In the genomic region with DNA sequence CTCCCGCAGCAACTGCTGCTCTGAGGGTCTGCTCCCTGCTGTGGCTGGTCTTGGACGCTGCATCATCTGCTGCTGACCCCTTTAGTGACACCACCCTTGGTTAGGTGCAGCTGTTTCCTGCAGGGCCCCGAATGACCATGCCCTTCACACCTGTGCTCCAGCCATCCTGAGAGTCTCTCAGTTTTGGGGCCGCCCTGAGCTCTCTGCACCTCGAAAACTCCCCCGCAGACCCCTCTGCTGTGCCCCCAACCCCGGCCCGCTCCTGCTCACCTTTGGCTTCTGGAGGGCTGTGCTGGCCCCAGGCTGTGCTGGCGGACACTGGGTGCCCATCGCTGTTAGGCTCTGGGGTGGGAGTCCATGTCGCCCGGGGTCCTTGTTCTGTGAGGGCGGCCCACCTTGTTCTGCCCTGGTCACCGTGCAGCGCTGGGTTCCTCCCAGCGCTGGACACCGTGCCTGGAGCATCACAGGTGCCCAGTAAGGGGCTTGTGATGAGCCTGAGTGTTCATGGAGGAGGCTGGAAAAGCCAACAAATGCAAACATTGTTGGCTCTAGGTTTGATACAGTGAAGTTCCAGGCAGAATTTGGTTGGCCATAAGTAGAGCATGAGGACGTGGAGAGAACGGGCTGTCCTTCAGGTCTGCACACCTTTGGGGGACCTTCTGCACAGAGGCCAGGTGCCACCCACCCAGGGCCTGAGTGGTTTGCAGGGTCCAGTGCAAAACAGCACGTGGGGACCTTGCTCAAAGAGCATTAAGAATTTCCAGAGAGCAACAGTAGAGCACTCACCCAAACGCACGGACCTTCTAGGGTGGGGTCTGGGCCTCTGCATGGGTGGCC, we compare ENCODE assay signal across 18 cellular contexts. TPM values are rescaled to one million over a fixed set of nuclear protein-coding genes. Genes with fewer than 3 reads are reported as not detected.
DNase-seq lines count a peak whose midpoint lies in the region; ATAC-seq, FAIRE-seq and TF ChIP-seq lines count a peak whose summit lies in the region.
"Had no signal": no experiment of that assay in that cellular context is flagged by ENCODE, and none has a peak within 500 bp of the region (broad histone marks: within the 10 kb centered on the region; RNA-seq: fewer than 3 reads in every experiment).

No MANE protein-coding gene starts in this region.

- intact Hi-C loops in CD14-positive monocyte (cut with micrococcal nuclease) (loop anchor here in 1 of 2 donors (5.0 kb wide), 1 partner anchor 147 kb away; no protein-coding TSS in a partner anchor), GM12878 (cut with micrococcal nuclease; ENCODE audit: unreplicated experiment) (no loop called here)

- H4K8ac ChIP-seq in neuronal stem cell (ENCODE audit: low read depth, low read length), result no peak overlapping the region

- POLR2A ChIA-PET in GM12878 (lab: Charles Lee), result no interaction called here

- no peak overlapping the region for H4K91ac ChIP-seq in neuronal stem cell (ENCODE audit: low read depth, low read length, poor library complexity)

- DNase-seq in BE2C (peak; percentile 3), CD14-positive monocyte (ENCODE audit: low spot score) (peak; percentile 25), GM12878 (ENCODE audit: low read depth, low spot score) (no peak), neuronal stem cell (ENCODE audit: low spot score) (no peak), NCI-H2171 (lab: John Stamatoyannopoulos, UW) (no peak), NCI-H1105 (lab: John Stamatoyannopoulos, UW) (no peak), cerebellar nuclear complex (lab: John Stamatoyannopoulos, UW) (no peak)
- DNase-seq: activated naive CD4-positive, alpha-beta T cell treated with anti-CD3 and anti-CD28 coated beads, Interleukin-2, amount 10 ng/mL, durations not matched to agents 7 days and 5 days; DMS79 treated with DMSO at 0.1 percent for 48 hours; NCI-H187 treated with DMSO at 0.1 percent for 48 hours; NCI-H748 treated with DMSO at 0.1 percent for 48 hours; small intestine; stomach had no signal

- FAIRE-seq in GM12878 (lab: Jason Lieb, UNC), result no peak
- FAIRE-seq: small intestine, TTC549 had no signal

- no peak for TF ChIP-seq EP300 in GM12878 (IDR thresholded peaks at IDR 0.05; ENCODE audit: borderline replicate concordance in 1 of 2, control insufficient read depth in 1 of 2, low read depth in 2 of 2, low read length in 2 of 2)

- peaks cover 0 to 2% (median 0%) of the 10 kb centered on the region in 3 donors for H3K27me3 Mint-ChIP-seq in CD14-positive monocyte (ENCODE audit: low read depth in 3 of 3)

- no peaks in the 10 kb centered on the region for H3K9me3 Mint-ChIP-seq in CD14-positive monocyte
- H3K9me3 Mint-ChIP-seq: activated naive CD4-positive, alpha-beta T cell treated with anti-CD3 and anti-CD28 coated beads, Interleukin-2, amount 10 ng/mL, durations not matched to agents 7 days and 5 days; neural progenitor cell had no signal

- H3K18ac ChIP-seq in neuronal stem cell (ENCODE audit: low read length), result peak overlapping the region; percentile 16

- 45% methylated on average over 22 of the region's 22 CpGs for WGBS in GM12878 (ENCODE audit: insufficient coverage, insufficient replicate concordance, low lambda C conversion rate, missing lambda C conversion rate)
- no CpG with 5 or more reads among the region's 22 CpGs for WGBS in neuronal stem cell (ENCODE audit: extremely low coverage in 2 of 2, insufficient read length in 2 of 2, insufficient replicate concordance in 1 of 2), 2 donors

- RAD21 ChIA-PET in GM12878 (lab: Charles Lee; ENCODE audit: unreplicated experiment), result interaction anchor here (1.2 kb wide), 1 partner anchor 151 kb away, joined by 3 read pairs; no protein-coding TSS in a partner anchor

- H2AK5ac ChIP-seq in neuronal stem cell (ENCODE audit: low read depth, low read length), result peak overlapping the region; percentile 57

- H3K23ac ChIP-seq in neuronal stem cell (ENCODE audit: low read depth, low read length, poor library complexity), result no peak overlapping the region

- no peak overlapping the region for H3K4ac ChIP-seq in neuronal stem cell (ENCODE audit: low read length)

- H3K27me3 ChIP-seq in BE2C, result no peaks in the 10 kb centered on the region
- no peaks in the 10 kb centered on the region for H3K27me3 ChIP-seq in GM12878 (replicated peaks in 1 of 2; ENCODE audit: control insufficient read depth in 2 of 2, insufficient read depth in 2 of 2, low read length in 1 of 2)
- peaks cover 0 to 8% (median 0%) of the 10 kb centered on the region in 3 experiments for H3K27me3 ChIP-seq in neuronal stem cell (ENCODE audit: control insufficient read depth in 3 of 3, insufficient read depth in 3 of 3, low read depth in 1 of 3, low read length in 3 of 3)
- H3K27me3 ChIP-seq: breast epithelium, neural progenitor cell, stomach had no signal

- H2BK12ac ChIP-seq in neuronal stem cell (ENCODE audit: low read length), result no peak overlapping the region

- H3K36me3 ChIP-seq in BE2C (no peaks in the 10 kb centered on the region), GM12878 (ENCODE audit: control insufficient read depth in 2 of 2, insufficient read depth in 2 of 2, low read length in 1 of 2) (peaks cover 0 to under 1% of the 10 kb centered on the region in 2 experiments; a peak in 3 of 4 replicates), neuronal stem cell (replicated peaks in 1 of 2; ENCODE audit: control insufficient read depth in 2 of 2, insufficient read depth in 2 of 2, low read length in 2 of 2) (no peaks in the 10 kb centered on the region)
- H3K36me3 ChIP-seq: breast epithelium, neural progenitor cell had no signal

- H3K4me2 ChIP-seq in GM12878 (ENCODE audit: control insufficient read depth, insufficient read depth), result no peak overlapping the region
- H3K4me2 ChIP-seq in neuronal stem cell (ENCODE audit: insufficient read depth, low read length, poor library complexity, severe bottlenecking), result no peak overlapping the region
- H3K4me2 ChIP-seq: neural progenitor cell had no signal

- H3K79me1 ChIP-seq in neuronal stem cell (ENCODE audit: low read depth, low read length), result no peaks in the 10 kb centered on the region

- no peak overlapping the region for H3K14ac ChIP-seq in neuronal stem cell (ENCODE audit: low read length)

- TF ChIP-seq RAD21 in GM12878 (IDR thresholded peaks at IDR 0.05; ENCODE audit: insufficient read depth, low read depth, low read length), result no peak

- TF ChIP-seq POLR2A in GM12878 (IDR thresholded peaks at IDR 0.05; ENCODE audit: low read depth, low read length), result no peak

- no peaks in the 10 kb centered on the region for H3K79me2 ChIP-seq in GM12878 (ENCODE audit: control insufficient read depth, insufficient read depth, low read length)

- no peak overlapping the region for H2AFZ ChIP-seq in GM12878 (ENCODE audit: control insufficient read depth, low read depth, low read length)
- H2AFZ ChIP-seq in neuronal stem cell (ENCODE audit: low read length), result no peak overlapping the region
- H2AFZ ChIP-seq: neural progenitor cell had no signal

- SMC1A ChIA-PET in GM12878 (lab: Charles Lee; ENCODE audit: uncharacterized antibody, unreplicated experiment), result no interaction called here

- no peak overlapping the region for H3K4me3 ChIP-seq in BE2C (ENCODE audit: low read depth, low read length)
- no peak overlapping the region for H3K4me3 ChIP-seq in GM12878
- H3K4me3 ChIP-seq in neuronal stem cell (ENCODE audit: low read length in 2 of 2), result no peak overlapping the region
- H3K4me3 ChIP-seq: breast epithelium, neural progenitor cell, SK-N-MC, stomach had no signal

- CTCF ChIA-PET in GM12878 (lab: Yijun Ruan, JAX), result interaction anchor here (1.2 kb wide), 1 partner anchor 11 kb away, joined by 5 read pairs; no protein-coding TSS in a partner anchor

- peak; percentile 55 for ATAC-seq in GM12878

- H2BK120ac ChIP-seq in neuronal stem cell (ENCODE audit: low read depth, low read length), result no peak overlapping the region

- peaks cover 5 to 11% of the 10 kb centered on the region in 2 donors for H3K36me3 Mint-ChIP-seq in CD14-positive monocyte
- H3K36me3 Mint-ChIP-seq: activated naive CD4-positive, alpha-beta T cell treated with anti-CD3 and anti-CD28 coated beads, Interleukin-2, amount 10 ng/mL, durations not matched to agents 7 days and 5 days; neural progenitor cell had no signal

- H3K4me3 Mint-ChIP-seq in CD14-positive monocyte, result no peak overlapping the region
- H3K4me3 Mint-ChIP-seq: activated naive CD4-positive, alpha-beta T cell treated with anti-CD3 and anti-CD28 coated beads, Interleukin-2, amount 10 ng/mL, durations not matched to agents 7 days and 5 days; neural progenitor cell had no signal

- no peak overlapping the region for H3K9ac ChIP-seq in GM12878 (ENCODE audit: control insufficient read depth, insufficient read depth, low read length)
- H3K9ac ChIP-seq in neuronal stem cell (ENCODE audit: low read depth, low read length, poor library complexity), result no peak overlapping the region
- H3K9ac ChIP-seq: neural progenitor cell had no signal

- BruUV-seq in GM12878 (replicated peaks; lab: Mats Ljungman, UMichigan), result no TSS peak

- H3K9me3 ChIP-seq in BE2C (no peaks in the 10 kb centered on the region), GM12878 (replicated peaks; ENCODE audit: control insufficient read depth, insufficient read depth, low read length) (no peaks in the 10 kb centered on the region), neuronal stem cell (replicated peaks in 1 of 2; ENCODE audit: control insufficient read depth in 2 of 2, insufficient read depth in 1 of 2, low read depth in 1 of 2, low read length in 2 of 2) (no peaks in the 10 kb centered on the region)
- H3K9me3 ChIP-seq: breast epithelium, stomach had no signal

- H3K4me1 ChIP-seq in BE2C (no peaks in the 10 kb centered on the region), GM12878 (ENCODE audit: control insufficient read depth, insufficient read depth, low read length) (peaks cover 27% of the 10 kb centered on the region), neuronal stem cell (ENCODE audit: control insufficient read depth in 2 of 2, insufficient read depth in 1 of 2, low read depth in 1 of 2, low read length in 2 of 2) (peaks cover under 1 to 23% of the 10 kb centered on the region in 2 donors)
- H3K4me1 ChIP-seq: breast epithelium had no signal

- H3K4me1 Mint-ChIP-seq in CD14-positive monocyte, result peaks cover 29% of the 10 kb centered on the region

- H2BK15ac ChIP-seq in neuronal stem cell (ENCODE audit: low read length), result peak overlapping the region; percentile 14

- in situ Hi-C loops in GM12878 (cut with MboI), result no loop called here

- H4K20me1 ChIP-seq in GM12878 (ENCODE audit: control insufficient read depth, insufficient read depth), result no peaks in the 10 kb centered on the region

- no peak for TF ChIP-seq CTCF in BE2C (IDR thresholded peaks at IDR 0.05; ENCODE audit: low read depth, low read length)
- TF ChIP-seq CTCF in CD14-positive monocyte (IDR thresholded peaks at IDR 0.05), result no peak
- TF ChIP-seq CTCF in GM12878 (IDR thresholded peaks at IDR 0.05 in 2 of 3, conservative IDR thresholded peaks at IDR 0.05 in 1 of 3; ENCODE audit: control insufficient read depth in 2 of 3, extremely low read depth in 1 of 3, insufficient read depth in 1 of 3, low read depth in 3 of 3, low read length in 3 of 3), result no peak

- H2BK5ac ChIP-seq in neuronal stem cell (ENCODE audit: low read length), result no peak overlapping the region

- no peak overlapping the region for H3K27ac Mint-ChIP-seq in CD14-positive monocyte
- H3K27ac Mint-ChIP-seq: activated naive CD4-positive, alpha-beta T cell treated with anti-CD3 and anti-CD28 coated beads, Interleukin-2, amount 10 ng/mL, durations not matched to agents 7 days and 5 days; neural progenitor cell had no signal

- no peak overlapping the region for H3K27ac ChIP-seq in GM12878 (ENCODE audit: control insufficient read depth, insufficient read depth)
- H3K27ac ChIP-seq in neuronal stem cell (replicated peaks; ENCODE audit: low read length), result no peak overlapping the region
- H3K27ac ChIP-seq: breast epithelium, C4-2B, neural progenitor cell, SK-N-MC, stomach had no signal

RNA-seq across cellular contexts. Expression of a gene that starts 12.3 kb away (rescaled TPM):
- polyA plus RNA-seq in BE2C (2012; ENCODE audit: insufficient read depth, insufficient read length, low read depth), result 4.2 TPM
- polyA plus RNA-seq in CD14-positive monocyte (100 to 1,000 TPM; 107 to 118 TPM), GM12878 (2011; rRNA removed) (4.1 and 7.2 TPM in 2 replicates), GM12878 (2014; fragmentation: Illumina TruSeq; extraction: Trizol) (1.0 and 2.4 TPM in 2 replicates), GM12878 (2014; fragmentation: Nextera tagmentation; extraction: Ambion mirVana) (under 1 TPM; 0.11 to 0.31 TPM), GM12878 (2014; rRNA removed) (10.2 and 12.9 TPM in 2 replicates), GM12878 (2016; fragmentation: Nextera tagmentation; extraction: Ambion mirVana) (1 to 10 TPM; 7.7 to 9.2 TPM)
- 15.1 and 16.1 TPM in 2 replicates for total RNA-seq in GM12878 (2013; cell fraction: nucleolus; rRNA removed)
- total RNA-seq in GM12878 (2014; rRNA removed) (5.7 and 7.1 TPM in 2 replicates), GM12878 (2014; rRNA removed; fragmentation: Illumina TruSeq; extraction: Trizol) (1.9 and 2.1 TPM in 2 replicates), GM12878 (2021) (10.1 and 10.6 TPM in 2 replicates)
- 5.6 TPM for polyA plus RNA-seq in GM12878 (2011; ENCODE audit: low read depth)
- polyA plus RNA-seq in GM12878 (2011; cell fraction: cytosol; rRNA removed), result 8.9 and 12.4 TPM in 2 replicates
- polyA plus RNA-seq in GM12878 (2011; cell fraction: nucleus; rRNA removed), result 53.7 and 56.1 TPM in 2 replicates
- 13.6 and 13.8 TPM in 2 replicates for polyA plus RNA-seq in GM12878 (2012)
- polyA minus RNA-seq in GM12878 (2011; rRNA and poly(A)+ RNA removed), result 6.8 and 8.2 TPM in 2 replicates
- polyA minus RNA-seq in GM12878 (2011; cell fraction: cytosol; rRNA and poly(A)+ RNA removed), result 1.9 and 5.0 TPM in 2 replicates
- polyA minus RNA-seq in GM12878 (2011; cell fraction: nucleus; rRNA and poly(A)+ RNA removed), result 9.6 and 12.6 TPM in 2 replicates
- polyA plus RNA-seq in neuronal stem cell (2013, experiment 1 of 2), result 5.8 TPM
- polyA plus RNA-seq in neuronal stem cell (2013, experiment 2 of 2), result 6.1 TPM

RNA-seq across cellular contexts. Expression of a gene that starts 56.1 kb away (rescaled TPM):
- 145 TPM for polyA plus RNA-seq in BE2C (2012; ENCODE audit: insufficient read depth, insufficient read length, low read depth)
- polyA plus RNA-seq in CD14-positive monocyte, result under 1 TPM; 0.33 to 0.43 TPM
- not detected in 2 replicates for total RNA-seq in GM12878 (2013; cell fraction: nucleolus; rRNA removed)
- total RNA-seq in GM12878 (2014; rRNA removed), result 21.0 and 24.3 TPM in 2 replicates
- total RNA-seq in GM12878 (2014; rRNA removed; fragmentation: Illumina TruSeq; extraction: Trizol), result 12.4 and 13.2 TPM in 2 replicates
- 22.2 and 24.4 TPM in 2 replicates for total RNA-seq in GM12878 (2021)
- 0.43 TPM for polyA plus RNA-seq in GM12878 (2011; ENCODE audit: low read depth)
- polyA plus RNA-seq in GM12878 (2011; rRNA removed), result not detected in 2 replicates
- not detected in 2 replicates for polyA plus RNA-seq in GM12878 (2011; cell fraction: cytosol; rRNA removed)
- not detected in 2 replicates for polyA plus RNA-seq in GM12878 (2011; cell fraction: nucleus; rRNA removed)
- polyA plus RNA-seq in GM12878 (2012), result 1.3 and 2.1 TPM in 2 replicates
- 6.9 and 10.3 TPM in 2 replicates for polyA plus RNA-seq in GM12878 (2014; fragmentation: Illumina TruSeq; extraction: Trizol)
- polyA plus RNA-seq in GM12878 (2014; fragmentation: Nextera tagmentation; extraction: Ambion mirVana), result under 1 TPM in 1 of 2 experiments, not detected in 1; 0.03 TPM
- polyA plus RNA-seq in GM12878 (2014; rRNA removed), result 22.5 and 25.4 TPM in 2 replicates
- 10 to 100 TPM; 12.0 to 14.0 TPM for polyA plus RNA-seq in GM12878 (2016; fragmentation: Nextera tagmentation; extraction: Ambion mirVana)
- polyA minus RNA-seq in GM12878 (2011; rRNA and poly(A)+ RNA removed), result not detected in 2 replicates
- 0.62 TPM in 1 of 2 replicates, not detected in the other for polyA minus RNA-seq in GM12878 (2011; cell fraction: cytosol; rRNA and poly(A)+ RNA removed)
- polyA minus RNA-seq in GM12878 (2011; cell fraction: nucleus; rRNA and poly(A)+ RNA removed), result 0.19 TPM in 1 of 2 replicates, not detected in the other
- polyA plus RNA-seq in neuronal stem cell (2013, experiment 1 of 2), result 26.3 TPM
- polyA plus RNA-seq in neuronal stem cell (2013, experiment 2 of 2), result 24.4 TPM

Comparison
In these comparisons a context has a peak if more than half of its experiments do, and no peak if none do; other contexts are left out.
1. DNase-seq: peak in BE2C (single experiment) and CD14-positive monocyte (single experiment); none in GM12878 (single experiment), neuronal stem cell (single experiment), NCI-H2171 (single experiment), NCI-H1105 (single experiment) and cerebellar nuclear complex (0 of 2).